Comparison of ENCODE assay signal across 8 cellular contexts in the genomic region with DNA sequence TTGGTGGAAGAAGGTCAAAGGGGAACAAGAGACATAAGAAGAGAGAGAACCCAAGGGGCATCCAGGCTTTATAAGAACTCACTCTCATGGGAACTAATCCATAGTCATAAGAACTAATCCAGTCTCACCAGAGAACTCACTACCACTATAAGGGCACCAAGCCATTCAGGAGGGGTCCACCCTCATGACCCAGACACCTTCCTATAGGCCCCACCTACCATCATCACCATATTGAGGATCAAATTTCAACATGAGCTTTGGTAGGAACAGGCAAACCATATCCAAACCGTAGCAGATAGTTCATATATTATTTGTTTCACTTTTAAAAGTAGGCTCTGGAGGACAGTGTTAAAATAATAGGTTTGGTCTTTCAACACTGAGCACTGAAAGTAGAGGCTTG.
"Had no signal": no experiment of that assay in that cellular context is flagged by ENCODE, and none has a peak within 500 bp of the region (broad histone marks: within the 10 kb centered on the region; RNA-seq: fewer than 3 reads in every experiment).

No MANE protein-coding gene starts in this region.

- DNase-seq: GOT3, H7, HFFc6 had no signal

- H3K27me3 Mint-ChIP-seq: IgD-negative memory B cell had no signal

- H3K4me1 Mint-ChIP-seq: IgD-negative memory B cell had no signal

- H3K27ac ChIP-seq: HL-60 had no signal

- FAIRE-seq: HepG2 had no signal

- H3K4me3 Mint-ChIP-seq: HFFc6, IgD-negative memory B cell had no signal

- H3K27ac Mint-ChIP-seq: HFFc6, IgD-negative memory B cell had no signal

- ATAC-seq: HCT116, HepG2 had no signal

- H3K9me3 Mint-ChIP-seq: IgD-negative memory B cell had no signal

- H3K9me3 ChIP-seq: HAP-1 had no signal

- H3K36me3 ChIP-seq: HAP-1 had no signal

- H3K4me3 ChIP-seq: HAP-1 had no signal
